Comparison of ENCODE assay signal across 8 cellular contexts in the genomic region with DNA sequence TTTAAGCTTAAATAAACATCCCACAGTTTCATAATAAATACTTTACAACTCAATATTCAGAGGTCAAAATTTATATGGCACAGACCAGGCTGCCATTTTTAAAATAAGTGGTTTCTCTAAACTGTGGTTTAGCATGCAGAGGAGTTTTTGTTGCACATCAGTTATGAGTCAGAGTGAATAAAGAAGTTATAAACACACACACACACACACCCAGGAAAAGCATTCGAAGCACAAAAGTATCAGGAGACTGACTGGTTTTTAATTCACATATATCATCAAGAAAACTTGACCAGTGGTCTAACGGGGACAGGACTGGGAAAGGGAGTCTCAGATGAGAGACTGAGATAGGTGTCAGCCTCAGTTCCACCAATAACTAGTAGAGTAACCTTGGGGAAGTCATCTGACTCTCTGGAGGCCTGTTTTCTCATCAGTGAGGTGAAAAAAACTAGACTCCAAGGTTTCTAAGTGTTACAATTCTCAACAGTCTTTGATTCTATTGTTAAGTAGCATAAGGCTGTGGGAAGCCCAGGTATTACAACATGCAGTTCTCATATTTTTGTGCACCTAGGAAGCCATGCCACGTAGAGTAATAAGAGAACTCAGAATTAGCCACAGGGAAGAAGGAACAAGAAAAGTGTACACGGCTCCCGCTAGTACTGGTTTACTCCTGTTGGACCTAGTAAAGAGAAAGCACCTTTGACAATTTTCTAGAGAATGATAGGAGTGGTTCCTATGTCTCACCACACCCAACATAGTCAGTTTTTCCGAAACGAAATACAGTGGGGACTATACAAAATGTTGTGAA. TPM values are rescaled to one million over a fixed set of nuclear protein-coding genes. Genes with fewer than 3 reads are reported as not detected.
DNase-seq lines count a peak whose midpoint lies in the region; ATAC-seq and TF ChIP-seq lines count a peak whose summit lies in the region.

No MANE protein-coding gene starts in this region.

- H4K20me1 ChIP-seq in PC-3 (ENCODE audit: low read length) = peaks cover 28% of the 10 kb centered on the region
- H4K20me1 ChIP-seq in mammary epithelial cell (ENCODE audit: insufficient read depth, low read length) = no peaks in the 10 kb centered on the region

- ATAC-seq in GM18502 (IDR thresholded peaks at IDR 0.05; ENCODE audit: poor library complexity, unreplicated experiment) = peak; percentile 29
- ATAC-seq in PC-3 = peak; percentile 70

- BruUV-seq in PC-3 (replicated peaks; lab: Mats Ljungman, UMichigan) = TSS peak; percentile 93
- TSS peak; percentile 91 for BruUV-seq in mammary epithelial cell (replicated peaks; lab: Mats Ljungman, UMichigan)

- peaks cover 51% of the 10 kb centered on the region for H3K4me1 ChIP-seq in PC-3 (ENCODE audit: insufficient read depth, low read length)
- peaks cover 45% of the 10 kb centered on the region for H3K4me1 ChIP-seq in mammary epithelial cell (ENCODE audit: insufficient read depth, low read length)
- H3K4me1 ChIP-seq in muscle layer of colon (ENCODE audit: insufficient read depth, low read length) = peaks cover 45% of the 10 kb centered on the region

- peak overlapping the region; percentile 90 for H3K9ac ChIP-seq in PC-3 (ENCODE audit: low read length)
- H3K9ac ChIP-seq in mammary epithelial cell (ENCODE audit: insufficient read depth, low read length) = peak overlapping the region; percentile 99
- no peak overlapping the region for H3K9ac ChIP-seq in muscle layer of colon (ENCODE audit: low read length)

- no peaks in the 10 kb centered on the region for H3K27me3 ChIP-seq in PC-3 (ENCODE audit: low read length)
- no peaks in the 10 kb centered on the region for H3K27me3 ChIP-seq in mammary epithelial cell (ENCODE audit: insufficient read depth, low read length)
- no peaks in the 10 kb centered on the region for H3K27me3 ChIP-seq in muscle layer of colon (ENCODE audit: control insufficient read depth in 1 of 2, insufficient read depth in 2 of 2, low read length in 2 of 2)

- TF ChIP-seq CTCF in PC-3 (conservative IDR thresholded peaks at IDR 0.05; ENCODE audit: low read depth, low read length) (no peak), mammary epithelial cell (conservative IDR thresholded peaks at IDR 0.05 in 1 of 2, IDR thresholded peaks at IDR 0.05 in 1 of 2; ENCODE audit: extremely low read depth in 1 of 2, insufficient read depth in 1 of 2, low read depth in 1 of 2, low read length in 2 of 2) (no peak)

- in situ Hi-C loops in mammary epithelial cell (cut with MboI; ENCODE audit: low sequenced_read_pairs in 2 of 2) = no loop called here

- H3K79me2 ChIP-seq in PC-3 (ENCODE audit: low read length) = peaks cover 94% of the 10 kb centered on the region
- peaks cover 90% of the 10 kb centered on the region for H3K79me2 ChIP-seq in mammary epithelial cell (ENCODE audit: insufficient read depth, low read length)

- dilution Hi-C loops in mammary epithelial cell (cut with HindIII; ENCODE audit: low sequenced_read_pairs) = no loop called here

- peaks cover 21% of the 10 kb centered on the region for H3F3A ChIP-seq in PC-3 (ENCODE audit: low read length, unreplicated experiment)

- no peaks in the 10 kb centered on the region for H3K9me2 ChIP-seq in PC-3 (replicated peaks; ENCODE audit: low read length)

- H3K27ac ChIP-seq in PC-3 (ENCODE audit: low read length) (peak overlapping the region; percentile 96), mammary epithelial cell (ENCODE audit: insufficient read depth, low read depth, low read length) (peak overlapping the region; percentile 100), muscle layer of colon (ENCODE audit: low read depth, low read length) (peak overlapping the region; percentile 54)

- POLR2A ChIA-PET in PC-3 (lab: Charles Lee; ENCODE audit: unreplicated experiment) = interaction anchor here (1.0 kb wide), 1 partner anchor 12 kb away, joined by 3 read pairs; no protein-coding TSS in a partner anchor

- intact Hi-C loops in PC-3 (cut with micrococcal nuclease) = loop anchor here (1.0 kb wide), 3 partner anchors 12 to 110 kb away; a partner anchor contains a TSS
- intact Hi-C loops in mammary epithelial cell (cut with micrococcal nuclease) = loop anchor here (1.0 to 2.0 kb wide), 2 partner anchors 12 to 33 kb away; no protein-coding TSS in a partner anchor

- H3K4me3 ChIP-seq in PC-3 (ENCODE audit: low read length) (peak overlapping the region; percentile 64), mammary epithelial cell (replicated peaks in 1 of 3; ENCODE audit: insufficient read depth in 1 of 3, low read depth in 2 of 3, low read length in 3 of 3) (peak overlapping the region; percentile 13 to 41 (median 32)), muscle layer of colon (ENCODE audit: low read depth in 1 of 2, low read length in 2 of 2) (no peak overlapping the region)

- H3K36me3 ChIP-seq in PC-3 (ENCODE audit: low read depth, low read length) (peaks cover 6% of the 10 kb centered on the region; the same call in 1 of the 2 replicates), mammary epithelial cell (ENCODE audit: insufficient read depth, low read length) (no peaks in the 10 kb centered on the region), muscle layer of colon (ENCODE audit: insufficient read depth, low read length) (no peaks in the 10 kb centered on the region)

- CTCF ChIA-PET in PC-3 (lab: Charles Lee) (interaction anchor here (1.9 kb wide), 1 partner anchor 22 kb away, joined by 8 read pairs; no protein-coding TSS in a partner anchor), mammary epithelial cell (lab: Charles Lee; ENCODE audit: low non-redundant PET) (no interaction called here)

- H3K9me3 ChIP-seq in PC-3 (ENCODE audit: low read length) (no peaks in the 10 kb centered on the region), mammary epithelial cell (replicated peaks; ENCODE audit: insufficient read depth, low read length) (no peaks in the 10 kb centered on the region), muscle layer of colon (ENCODE audit: low read length) (no peaks in the 10 kb centered on the region)

- H2AFZ ChIP-seq in PC-3 (ENCODE audit: low read length) (no peak overlapping the region), mammary epithelial cell (ENCODE audit: low read depth, low read length) (no peak overlapping the region)

- WGBS in mammary epithelial cell (ENCODE audit: low coverage, missing lambda C conversion rate) = 2% methylated on average over 7 of the region's 7 CpGs

- DNase-seq in 8988T = peak; percentile 29
- DNase-seq in PC-3 = peak; percentile 99
- peak; percentile 99 for DNase-seq in mammary epithelial cell
- no peak for DNase-seq in cortex of kidney (lab: John Stamatoyannopoulos, UW)
- no peak for DNase-seq in NCI-H1092 (lab: John Stamatoyannopoulos, UW)
- no peak for DNase-seq in NK-92 treated with Interleukin-12 subunit alpha and Interleukin-12 subunit beta, amount 100 ng/mL, for 24 hours (lab: John Stamatoyannopoulos, UW)

- H3K4me2 ChIP-seq in PC-3 (ENCODE audit: low read length) = peak overlapping the region; percentile 87
- H3K4me2 ChIP-seq in mammary epithelial cell (ENCODE audit: insufficient read depth, low read depth, low read length) = peak overlapping the region; percentile 91

RNA-seq across cellular contexts. Expression of a gene that starts 5.2 kb away (rescaled TPM):
- 9.0 and 16.0 TPM in 2 replicates for total RNA-seq in PC-3 (2014; rRNA removed)
- 10 to 100 TPM; 17.7 to 26.5 TPM for total RNA-seq in mammary epithelial cell
- 18.2 TPM for polyA plus RNA-seq in mammary epithelial cell
- 12.5 TPM for polyA minus RNA-seq in mammary epithelial cell

RNA-seq across cellular contexts. Expression of a gene that starts 36.0 kb away (rescaled TPM):
- total RNA-seq in PC-3 (2014; rRNA removed) (40.0 and 40.6 TPM in 2 replicates), mammary epithelial cell (10 to 100 TPM; 19.4 to 36.0 TPM)
- 12.4 TPM for polyA plus RNA-seq in mammary epithelial cell
- 119 TPM for polyA minus RNA-seq in mammary epithelial cell

Comparison
In these comparisons a context has a peak if more than half of its experiments do, and no peak if none do; other contexts are left out.
1. DNase-seq: peak in 8988T (single experiment), PC-3 (single experiment) and mammary epithelial cell (single experiment); none in cortex of kidney (single experiment), NCI-H1092 (single experiment) and NK-92 treated with Interleukin-12 subunit alpha and Interleukin-12 subunit beta, amount 100 ng/mL, for 24 hours (single experiment).
2. H3K4me3 ChIP-seq: peak in PC-3 (single experiment) and mammary epithelial cell (3 of 3); none in muscle layer of colon (0 of 2).
3. Peak in every context shown above with its lines, with median percentiles within 50 percentile points of each other: H3K27ac ChIP-seq.